8 cellular contexts compared by ENCODE assay signal in the genomic region with DNA sequence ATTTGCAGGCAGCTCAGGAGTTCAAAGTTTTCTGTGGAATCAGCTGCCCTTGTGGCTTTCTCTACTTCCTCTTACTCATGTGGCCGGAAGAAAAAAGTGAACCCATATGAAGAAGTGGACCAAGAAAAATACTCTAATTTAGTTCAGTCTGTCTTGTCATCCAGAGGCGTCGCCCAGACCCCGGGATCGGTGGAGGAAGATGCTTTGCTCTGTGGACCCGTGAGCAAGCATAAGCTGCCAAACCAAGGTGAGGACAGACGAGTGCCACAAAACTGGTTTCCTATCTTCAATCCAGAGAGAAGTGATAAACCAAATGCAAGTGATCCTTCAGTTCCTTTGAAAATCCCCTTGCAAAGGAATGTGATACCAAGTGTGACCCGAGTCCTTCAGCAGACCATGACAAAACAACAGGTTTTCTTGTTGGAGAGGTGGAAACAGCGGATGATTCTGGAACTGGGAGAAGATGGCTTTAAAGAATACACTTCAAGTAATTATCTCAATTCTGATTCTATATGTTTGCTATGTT. TPM values are rescaled to one million over a fixed set of nuclear protein-coding genes. Genes with fewer than 3 reads are reported as not detected.
DNase-seq lines count a peak whose midpoint lies in the region; ATAC-seq and TF ChIP-seq lines count a peak whose summit lies in the region.

No MANE protein-coding gene starts in this region.

- H3K27me3 Mint-ChIP-seq in IgD-negative memory B cell, result no peaks in the 10 kb centered on the region
- no peaks in the 10 kb centered on the region for H3K27me3 Mint-ChIP-seq in naive thymus-derived CD4-positive, alpha-beta T cell

- CTCF ChIA-PET in naive thymus-derived CD4-positive, alpha-beta T cell (lab: Charles Lee), result interaction anchor here (1.6 kb wide), 1 partner anchor 288 kb away, joined by 5 read pairs; the partner anchor contains the start of gene RRBP1

- peak overlapping the region; percentile 92 to 99 (median 98) for H3K27ac Mint-ChIP-seq in IgD-negative memory B cell
- H3K27ac Mint-ChIP-seq in naive thymus-derived CD4-positive, alpha-beta T cell, result peak overlapping the region; percentile 93 to 98 (median 97)

- H3K4me1 ChIP-seq in esophagus (ENCODE audit: control insufficient read depth in 2 of 2, insufficient read depth in 2 of 2, low read length in 1 of 2), result peaks cover 0 to 2% of the 10 kb centered on the region in 2 donors
- peaks cover 40 to 47% of the 10 kb centered on the region in 2 donors for H3K4me1 ChIP-seq in naive thymus-derived CD4-positive, alpha-beta T cell (ENCODE audit: control insufficient read depth in 2 of 2, insufficient read depth in 2 of 2, low read length in 2 of 2)

- H3K27ac ChIP-seq in esophagus (ENCODE audit: low read depth in 2 of 2, low read length in 1 of 2), result peak overlapping the region; percentile 95 to 100
- H3K27ac ChIP-seq in naive thymus-derived CD4-positive, alpha-beta T cell (ENCODE audit: low read depth, low read length), result peak overlapping the region; percentile 96

- no peak for TF ChIP-seq CTCF in WI38 (IDR thresholded peaks at IDR 0.05; ENCODE audit: low read depth, low read length)

- H3K27me3 ChIP-seq in esophagus (ENCODE audit: control insufficient read depth in 1 of 2, insufficient read depth in 2 of 2, low read length in 2 of 2), result no peaks in the 10 kb centered on the region
- no peaks in the 10 kb centered on the region for H3K27me3 ChIP-seq in naive thymus-derived CD4-positive, alpha-beta T cell (ENCODE audit: control insufficient read depth in 2 of 2, insufficient read depth in 2 of 2, low read length in 2 of 2)

- no peaks in the 10 kb centered on the region for H3K36me3 ChIP-seq in esophagus (ENCODE audit: control insufficient read depth in 2 of 2, insufficient read depth in 2 of 2, low read length in 1 of 2)
- H3K36me3 ChIP-seq in naive thymus-derived CD4-positive, alpha-beta T cell (ENCODE audit: control insufficient read depth in 2 of 3, insufficient read depth in 3 of 3, low read length in 3 of 3), result no peaks in the 10 kb centered on the region

- H3K36me3 Mint-ChIP-seq in IgD-negative memory B cell, result no peaks in the 10 kb centered on the region
- peaks cover 0 to 44% (median 11%) of the 10 kb centered on the region in 5 donors for H3K36me3 Mint-ChIP-seq in naive thymus-derived CD4-positive, alpha-beta T cell

- POLR2A ChIA-PET in naive thymus-derived CD4-positive, alpha-beta T cell (lab: Charles Lee), result interaction anchor here (0.7 to 2.4 kb wide), 5 partner anchors 9 to 318 kb away, joined by 3 to 16 read pairs (median 3); partner anchors contain the start of gene RRBP1

- no peak for ATAC-seq in naive thymus-derived CD4-positive, alpha-beta T cell
- ATAC-seq in GM18907 (IDR thresholded peaks at IDR 0.05; ENCODE audit: unreplicated experiment) (no peak), HG02571 (IDR thresholded peaks at IDR 0.05; ENCODE audit: unreplicated experiment) (no peak)

- DNase-seq in DMS79 treated with DMSO at 0.1 percent for 48 hours (lab: John Stamatoyannopoulos, UW) (peak; percentile 29), DMS79 (lab: John Stamatoyannopoulos, UW) (no peak)
- peak in 6 of 9 donors; percentile 4 to 43 (median 12) for DNase-seq in naive thymus-derived CD4-positive, alpha-beta T cell

- H3K4me3 Mint-ChIP-seq in IgD-negative memory B cell, result peak overlapping the region; percentile 95 to 99 (median 98)
- peak overlapping the region; percentile 89 to 97 (median 94) for H3K4me3 Mint-ChIP-seq in naive thymus-derived CD4-positive, alpha-beta T cell

- peak overlapping the region; percentile 92 for H3K4me3 ChIP-seq in WI38 (ENCODE audit: low read depth, low read length)
- H3K4me3 ChIP-seq in esophagus (ENCODE audit: low read depth in 1 of 2, low read length in 2 of 2), result peak overlapping the region; percentile 88 to 94
- peak overlapping the region; percentile 91 for H3K4me3 ChIP-seq in naive thymus-derived CD4-positive, alpha-beta T cell (ENCODE audit: low read length)

- no peaks in the 10 kb centered on the region for H3K9me3 ChIP-seq in esophagus (ENCODE audit: control insufficient read depth in 2 of 2, insufficient read depth in 1 of 2, low read depth in 1 of 2, low read length in 1 of 2)
- H3K9me3 ChIP-seq in naive thymus-derived CD4-positive, alpha-beta T cell (ENCODE audit: control insufficient read depth in 2 of 3, low read length in 3 of 3), result no peaks in the 10 kb centered on the region

- intact Hi-C loops in naive thymus-derived CD4-positive, alpha-beta T cell (cut with micrococcal nuclease), result loop anchor here (1.0 to 10.0 kb wide), 13 partner anchors 9 to 1398 kb away; partner anchors contain the start of genes DSTN (in 2 of the 2), KIF16B (in 2 of the 2), BFSP1 (in 1 of the 2) and DZANK1 (in 1 of the 2)

- H3K4me1 Mint-ChIP-seq in IgD-negative memory B cell, result peaks cover 37 to 44% (median 41%) of the 10 kb centered on the region in 3 donors
- peaks cover 47 to 75% (median 64%) of the 10 kb centered on the region in 7 donors for H3K4me1 Mint-ChIP-seq in naive thymus-derived CD4-positive, alpha-beta T cell

- H3K9me3 Mint-ChIP-seq in IgD-negative memory B cell, result no peaks in the 10 kb centered on the region
- H3K9me3 Mint-ChIP-seq in naive thymus-derived CD4-positive, alpha-beta T cell, result no peaks in the 10 kb centered on the region

- 5 to 7% methylated on average over 9 of the region's 9 CpGs for WGBS in esophagus, 2 donors

RNA-seq across cellular contexts. Expression of gene MGME1, which starts 1.1 kb away (rescaled TPM):
- polyA plus RNA-seq in IgD-negative memory B cell, result 29.2 TPM
- 10 to 100 TPM in 1 of 2 donors, 1 to 10 TPM in 1; 9.6 to 14.5 TPM for polyA plus RNA-seq in esophagus
- total RNA-seq in naive thymus-derived CD4-positive, alpha-beta T cell, result 10 to 100 TPM in 4 of 5 experiments, 1 to 10 TPM in 1; 4.9 to 41.0 (median 13.1) TPM
- polyA plus RNA-seq in naive thymus-derived CD4-positive, alpha-beta T cell, result 10 to 100 TPM in 1 of 2 donors, 1 to 10 TPM in 1; 5.4 to 13.3 TPM

RNA-seq across cellular contexts. Expression of gene SNX5, which starts 1.4 kb away (rescaled TPM):
- polyA plus RNA-seq in IgD-negative memory B cell, result 103 TPM
- polyA plus RNA-seq in esophagus, result 10 to 100 TPM; 51.2 to 58.9 TPM
- 100 to 1,000 TPM in 1 of 5 experiments, 10 to 100 TPM in 4; 41.4 to 148 (median 61.9) TPM for total RNA-seq in naive thymus-derived CD4-positive, alpha-beta T cell
- polyA plus RNA-seq in naive thymus-derived CD4-positive, alpha-beta T cell, result 10 to 100 TPM; 40.2 to 68.0 TPM
